In genomic region chr6:37317312-37318038, GRCh38 we compare ENCODE assay signal across 1 cellular context.
TF ChIP-seq lines count a peak whose summit lies in the region.

No MANE protein-coding gene starts in this region.

TF ChIP-seq in GM12878, 131 proteins besides CTCF, POLR2A, EP300 and RAD21 (continued from another document):
- TF ChIP-seq, protein P1, sequence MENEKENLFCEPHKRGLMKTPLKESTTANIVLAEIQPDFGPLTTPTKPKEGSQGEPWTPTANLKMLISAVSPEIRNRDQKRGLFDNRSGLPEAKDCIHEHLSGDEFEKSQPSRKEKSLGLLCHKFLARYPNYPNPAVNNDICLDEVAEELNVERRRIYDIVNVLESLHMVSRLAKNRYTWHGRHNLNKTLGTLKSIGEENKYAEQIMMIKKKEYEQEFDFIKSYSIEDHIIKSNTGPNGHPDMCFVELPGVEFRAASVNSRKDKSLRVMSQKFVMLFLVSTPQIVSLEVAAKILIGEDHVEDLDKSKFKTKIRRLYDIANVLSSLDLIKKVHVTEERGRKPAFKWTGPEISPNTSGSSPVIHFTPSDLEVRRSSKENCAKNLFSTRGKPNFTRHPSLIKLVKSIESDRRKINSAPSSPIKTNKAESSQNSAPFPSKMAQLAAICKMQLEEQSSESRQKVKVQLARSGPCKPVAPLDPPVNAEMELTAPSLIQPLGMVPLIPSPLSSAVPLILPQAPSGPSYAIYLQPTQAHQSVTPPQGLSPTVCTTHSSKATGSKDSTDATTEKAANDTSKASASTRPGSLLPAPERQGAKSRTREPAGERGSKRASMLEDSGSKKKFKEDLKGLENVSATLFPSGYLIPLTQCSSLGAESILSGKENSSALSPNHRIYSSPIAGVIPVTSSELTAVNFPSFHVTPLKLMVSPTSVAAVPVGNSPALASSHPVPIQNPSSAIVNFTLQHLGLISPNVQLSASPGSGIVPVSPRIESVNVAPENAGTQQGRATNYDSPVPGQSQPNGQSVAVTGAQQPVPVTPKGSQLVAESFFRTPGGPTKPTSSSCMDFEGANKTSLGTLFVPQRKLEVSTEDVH (IDR thresholded peaks at IDR 0.05; ENCODE audit: low read depth, partially characterized antibody), result no peak
- TF ChIP-seq PRDM15 (CRISPR knock-in tag; IDR thresholded peaks at IDR 0.05) (no peak), EGR1 (IDR thresholded peaks at IDR 0.05; ENCODE audit: borderline replicate concordance in 1 of 2, low read depth in 2 of 2, low read length in 2 of 2) (no peak)
TF ChIP-seq in GM12878: peak in this region for 0.
